In the genomic region with DNA sequence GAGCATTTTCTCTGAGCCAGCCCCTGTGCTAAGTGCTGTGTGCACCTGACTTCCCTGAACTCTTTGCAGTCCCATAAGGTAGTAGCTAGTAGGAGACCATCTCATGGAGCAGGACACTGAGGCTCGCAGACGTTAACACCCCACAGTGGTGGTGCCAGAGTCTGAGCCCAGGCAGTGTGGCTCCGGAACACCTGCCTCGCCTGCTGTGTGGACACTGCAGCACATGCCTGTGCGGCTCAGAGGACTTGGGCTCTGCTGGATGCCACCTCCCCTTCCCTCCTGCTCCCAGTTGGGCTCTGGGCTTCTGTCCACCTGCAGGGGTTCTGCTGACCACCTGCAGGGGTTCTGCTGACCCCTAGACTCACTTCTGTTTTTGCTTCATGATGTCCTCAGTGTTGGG, we compare ENCODE assay signal across 19 cellular contexts. TPM values are rescaled to one million over a fixed set of nuclear protein-coding genes. Genes with fewer than 3 reads are reported as not detected.
DNase-seq lines count a peak whose midpoint lies in the region; ATAC-seq and TF ChIP-seq lines count a peak whose summit lies in the region.
"Had no signal": no experiment of that assay in that cellular context is flagged by ENCODE, and none has a peak within 500 bp of the region (broad histone marks: within the 10 kb centered on the region; RNA-seq: fewer than 3 reads in every experiment).

No MANE protein-coding gene starts in this region.

- peaks cover 6% of the 10 kb centered on the region for H3K27me3 Mint-ChIP-seq in endothelial cell (ENCODE audit: unreplicated experiment)
- H3K27me3 Mint-ChIP-seq: CD4-positive, alpha-beta T cell had no signal

- peak overlapping the region; percentile 17 for H3K4me3 Mint-ChIP-seq in endothelial cell (ENCODE audit: unreplicated experiment)
- H3K4me3 Mint-ChIP-seq: HFFc6 had no signal

- H3K27ac ChIP-seq in VCaP: peak overlapping the region; percentile 10; the same call in 1 of the 2 replicates
- H3K27ac ChIP-seq: A549, C4-2B, HL-60 had no signal

- intact Hi-C loops in Right ventricle myocardium superior (cut with DNase I): no loop called here
- intact Hi-C loops in cardiac septum (cut with DNase I): no loop called here

- H3K27ac Mint-ChIP-seq in endothelial cell (ENCODE audit: unreplicated experiment): no peak overlapping the region
- H3K27ac Mint-ChIP-seq: CD4-positive, alpha-beta T cell; HFFc6 had no signal

- peaks cover 4% of the 10 kb centered on the region for H3K9me3 Mint-ChIP-seq in endothelial cell (ENCODE audit: unreplicated experiment)
- H3K9me3 Mint-ChIP-seq: CD4-positive, alpha-beta T cell; HFFc6 had no signal

- no peaks in the 10 kb centered on the region for H3K4me1 Mint-ChIP-seq in endothelial cell (ENCODE audit: unreplicated experiment)

- DNase-seq in Right ventricle myocardium superior (peak; percentile 22), cardiac septum (ENCODE audit: low spot score) (no peak), endothelial cell (ENCODE audit: low spot score) (no peak), activated gamma-delta T cell (lab: John Stamatoyannopoulos, UW) (no peak), T-helper 1 cell (no peak)
- DNase-seq: AML-193; CD4-positive, alpha-beta T cell; GDM1; GOT3; H7 had no signal

- ATAC-seq in Right ventricle myocardium superior (ENCODE audit: poor library complexity): no peak
- ATAC-seq in GM18867 (IDR thresholded peaks at IDR 0.05; ENCODE audit: unreplicated experiment): no peak

- H3K36me3 Mint-ChIP-seq in endothelial cell (ENCODE audit: low read depth, unreplicated experiment): peaks cover 49% of the 10 kb centered on the region

- TF ChIP-seq CTCF in VCaP (conservative IDR thresholded peaks at IDR 0.05) (no peak), endothelial cell (IDR thresholded peaks at IDR 0.05; ENCODE audit: unreplicated experiment) (no peak)

RNA-seq across cellular contexts. Expression of gene SIGLEC11, which starts 27.0 kb away (rescaled TPM):
- total RNA-seq in Right ventricle myocardium superior (0.75 TPM), cardiac septum (0.27 TPM), endothelial cell (ENCODE audit: unreplicated experiment) (not detected)
- total RNA-seq: Caco-2, Daoy, H7, HFFc6, HT1080 had no signal

RNA-seq across cellular contexts. Expression of gene VRK3, which starts 37.2 kb away (rescaled TPM):
- total RNA-seq in Right ventricle myocardium superior: 22.2 TPM
- total RNA-seq in cardiac septum: 22.1 TPM
- total RNA-seq in endothelial cell (ENCODE audit: unreplicated experiment): 51.2 TPM

RNA-seq across cellular contexts. Expression of gene ZNF473, which starts 37.8 kb away (rescaled TPM):
- total RNA-seq in Right ventricle myocardium superior: 3.7 TPM
- 3.5 TPM for total RNA-seq in cardiac septum
- total RNA-seq in endothelial cell (ENCODE audit: unreplicated experiment): 10.9 TPM

RNA-seq across cellular contexts. Expression of gene NUP62, which starts 58.7 kb away (rescaled TPM):
- total RNA-seq in Right ventricle myocardium superior (28.2 TPM), cardiac septum (26.8 TPM), endothelial cell (ENCODE audit: unreplicated experiment) (60.9 TPM)

RNA-seq across cellular contexts. Expression of gene ATF5, which starts 59.0 kb away (rescaled TPM):
- total RNA-seq in Right ventricle myocardium superior: 7.2 TPM
- 10.6 TPM for total RNA-seq in cardiac septum
- total RNA-seq in endothelial cell (ENCODE audit: unreplicated experiment): 15.8 TPM
